ENCODE assay signal across 1 cellular context in genomic region chr2:219553168-219553417, GRCh38.
TF ChIP-seq lines count a peak whose summit lies in the region.

No MANE protein-coding gene starts in this region.

TF ChIP-seq in HCT116, 20 proteins besides CTCF, POLR2A, EP300 and RAD21 (continued from another document):
- TF ChIP-seq ZBTB33 (IDR thresholded peaks at IDR 0.05; ENCODE audit: extremely low read depth, insufficient replicate concordance, low read length) (no peak), EZH2phosphoT487 (IDR thresholded peaks at IDR 0.05; ENCODE audit: borderline replicate concordance) (no peak), ELF1 (IDR thresholded peaks at IDR 0.05; ENCODE audit: borderline replicate concordance, low read depth) (no peak), POLR2AphosphoS5 (IDR thresholded peaks at IDR 0.05; ENCODE audit: low read depth, low read length) (no peak), ZFX (IDR thresholded peaks at IDR 0.05) (no peak), EGR1 (IDR thresholded peaks at IDR 0.05; ENCODE audit: low read depth) (no peak), ATF3 (IDR thresholded peaks at IDR 0.05) (no peak), JUND (IDR thresholded peaks at IDR 0.05) (no peak), REST (IDR thresholded peaks at IDR 0.05; ENCODE audit: low read depth) (no peak)
